Comparison of ENCODE assay signal across 25 cellular contexts in genomic region chr6:146498309-146498708, GRCh38. TPM values are rescaled to one million over a fixed set of nuclear protein-coding genes. Genes with fewer than 3 reads are reported as not detected.
DNase-seq lines count a peak whose midpoint lies in the region; ATAC-seq, FAIRE-seq and TF ChIP-seq lines count a peak whose summit lies in the region.
"Had no signal": no experiment of that assay in that cellular context is flagged by ENCODE, and none has a peak within 500 bp of the region (broad histone marks: within the 10 kb centered on the region; RNA-seq: fewer than 3 reads in every experiment).

No MANE protein-coding gene starts in this region.

- peak overlapping the region; percentile 33 for H3K4me2 ChIP-seq in Karpas-422 (ENCODE audit: low read depth, low read length, poor library complexity, severe bottlenecking)
- H3K4me2 ChIP-seq in GM12878 (ENCODE audit: control insufficient read depth, insufficient read depth): no peak overlapping the region
- H3K4me2 ChIP-seq: BLaER1 treated with 17β-estradiol and CSF1 and Interleukin-3, amounts not matched to agents 10 nM and 100 nM had no signal

- H4K20me1 ChIP-seq in Karpas-422 (ENCODE audit: insufficient read depth, low read depth, low read length): no peaks in the 10 kb centered on the region
- no peaks in the 10 kb centered on the region for H4K20me1 ChIP-seq in GM12878 (ENCODE audit: control insufficient read depth, insufficient read depth)
- H4K20me1 ChIP-seq: BLaER1 treated with 17β-estradiol and CSF1 and Interleukin-3, amounts not matched to agents 10 nM and 100 nM had no signal

- H3K36me3 ChIP-seq in Karpas-422 (ENCODE audit: insufficient read depth, low read length) (no peaks in the 10 kb centered on the region), GM12878 (ENCODE audit: control insufficient read depth in 2 of 2, insufficient read depth in 2 of 2, low read length in 1 of 2) (no peaks in the 10 kb centered on the region)
- H3K36me3 ChIP-seq: BLaER1 treated with 17β-estradiol and CSF1 and Interleukin-3, amounts not matched to agents 10 nM and 100 nM; MG63 had no signal

- no peak for TF ChIP-seq EP300 in GM12878 (IDR thresholded peaks at IDR 0.05; ENCODE audit: borderline replicate concordance in 1 of 2, control insufficient read depth in 1 of 2, low read depth in 2 of 2, low read length in 2 of 2)

- CTCF ChIA-PET in GM12878 (lab: Yijun Ruan, JAX): no interaction called here

- no peaks in the 10 kb centered on the region for H3K9me3 ChIP-seq in Karpas-422 (ENCODE audit: low read length)
- no peaks in the 10 kb centered on the region for H3K9me3 ChIP-seq in GM12878 (replicated peaks; ENCODE audit: control insufficient read depth, insufficient read depth, low read length)
- H3K9me3 ChIP-seq: Caco-2, MG63 had no signal

- intact Hi-C loops in GM12878 (cut with micrococcal nuclease; ENCODE audit: unreplicated experiment): no loop called here

- H3K27me3 ChIP-seq in Karpas-422 (ENCODE audit: low read length): no peaks in the 10 kb centered on the region
- H3K27me3 ChIP-seq in GM12878 (replicated peaks in 1 of 2; ENCODE audit: control insufficient read depth in 2 of 2, insufficient read depth in 2 of 2, low read length in 1 of 2): no peaks in the 10 kb centered on the region
- H3K27me3 ChIP-seq: BLaER1 treated with 17β-estradiol and CSF1 and Interleukin-3, amounts not matched to agents 10 nM and 100 nM; MG63 had no signal

- H3K9me2 ChIP-seq in Karpas-422 (replicated peaks; ENCODE audit: insufficient read depth, low read length): no peaks in the 10 kb centered on the region

- no peak for FAIRE-seq in GM12878 (lab: Jason Lieb, UNC)

- DNase-seq in A172 (ENCODE audit: low spot score) (peak; percentile 38), ELR (ENCODE audit: low read depth) (peak; percentile 11), Karpas-422 (peak; percentile 56), GM12878 (ENCODE audit: low read depth, low spot score) (no peak), DMS79 treated with DMSO at 0.1 percent for 48 hours (lab: John Stamatoyannopoulos, UW) (no peak)
- no peak for DNase-seq in stimulated activated CD4-positive, alpha-beta T cell treated with anti-CD3 and anti-CD28 coated beads, Interleukin-15, amount 100 ng/mL, for 24 hours
- DNase-seq: ACHN; Caco-2; CD4-positive, alpha-beta memory T cell; DMS153; GDM1; GM23248; H9; HFFc6; MG63; NCI-H187; NCI-H226; NCI-H510A treated with DMSO at 0.1 percent for 48 hours; NCI-H82; PC-3; Right ventricle myocardium superior; T-helper 2 cell had no signal

- TF ChIP-seq POLR2A in GM12878 (IDR thresholded peaks at IDR 0.05; ENCODE audit: low read depth, low read length): no peak

- 3% methylated on average over 4 of the region's 4 CpGs for WGBS in GM12878 (ENCODE audit: insufficient coverage, insufficient replicate concordance, low lambda C conversion rate, missing lambda C conversion rate)

- no peaks in the 10 kb centered on the region for H3K4me1 ChIP-seq in Karpas-422 (ENCODE audit: low read length)
- H3K4me1 ChIP-seq in GM12878 (ENCODE audit: control insufficient read depth, insufficient read depth, low read length): no peaks in the 10 kb centered on the region
- H3K4me1 ChIP-seq: BLaER1 treated with 17β-estradiol and CSF1 and Interleukin-3, amounts not matched to agents 10 nM and 100 nM; Caco-2 had no signal

- RAD21 ChIA-PET in GM12878 (lab: Charles Lee; ENCODE audit: unreplicated experiment): no interaction called here

- TF ChIP-seq RAD21 in GM12878 (IDR thresholded peaks at IDR 0.05; ENCODE audit: insufficient read depth, low read depth, low read length): no peak

- H3K79me2 ChIP-seq in Karpas-422 (ENCODE audit: low read length) (no peaks in the 10 kb centered on the region), GM12878 (ENCODE audit: control insufficient read depth, insufficient read depth, low read length) (no peaks in the 10 kb centered on the region)

- no peak for TF ChIP-seq CTCF in GM12878 (IDR thresholded peaks at IDR 0.05 in 2 of 3, conservative IDR thresholded peaks at IDR 0.05 in 1 of 3; ENCODE audit: control insufficient read depth in 2 of 3, extremely low read depth in 1 of 3, insufficient read depth in 1 of 3, low read depth in 3 of 3, low read length in 3 of 3)

- 0 out of 2 replicates have a peak overlapping the region, but pooled peaks have one; percentile 17 for H2AFZ ChIP-seq in Karpas-422 (ENCODE audit: low read length)
- no peak overlapping the region for H2AFZ ChIP-seq in GM12878 (ENCODE audit: control insufficient read depth, low read depth, low read length)
- H2AFZ ChIP-seq: GM23248 had no signal

- no TSS peak for BruUV-seq in GM12878 (replicated peaks; lab: Mats Ljungman, UMichigan)

- in situ Hi-C loops in GM12878 (cut with MboI): no loop called here

- SMC1A ChIA-PET in GM12878 (lab: Charles Lee; ENCODE audit: uncharacterized antibody, unreplicated experiment): no interaction called here

- ATAC-seq in GM12878: peak; percentile 43; the same call in 1 of the 3 replicates
- ATAC-seq in HG02759 (IDR thresholded peaks at IDR 0.05; ENCODE audit: unreplicated experiment): no peak
- ATAC-seq: PC-3 had no signal

- H3K9ac ChIP-seq in Karpas-422 (ENCODE audit: low read length) (no peak overlapping the region), GM12878 (ENCODE audit: control insufficient read depth, insufficient read depth, low read length) (no peak overlapping the region)
- H3K9ac ChIP-seq: BLaER1 treated with 17β-estradiol and CSF1 and Interleukin-3, amounts not matched to agents 10 nM and 100 nM; GM23248 had no signal

- 0 out of 2 replicates have a peak overlapping the region, but pooled peaks have one; percentile 18 for H3K4me3 ChIP-seq in Karpas-422 (ENCODE audit: low read length)
- no peak overlapping the region for H3K4me3 ChIP-seq in GM12878
- H3K4me3 ChIP-seq: BLaER1 treated with 17β-estradiol and CSF1 and Interleukin-3, amounts not matched to agents 10 nM and 100 nM; GM23248; MG63 had no signal

- H3K27ac ChIP-seq in Karpas-422 (ENCODE audit: low read length) (no peak overlapping the region), GM12878 (ENCODE audit: control insufficient read depth, insufficient read depth) (no peak overlapping the region)
- H3K27ac ChIP-seq: BLaER1 treated with 17β-estradiol and CSF1 and Interleukin-3, amounts not matched to agents 10 nM and 100 nM; GM23248; HL-60 had no signal

- POLR2A ChIA-PET in GM12878 (lab: Charles Lee): no interaction called here

TF ChIP-seq in GM12878, 131 proteins besides CTCF, POLR2A, EP300 and RAD21:
- TF ChIP-seq RFX5 (IDR thresholded peaks at IDR 0.05; ENCODE audit: low read depth, low read length): peak; percentile 85
- TF ChIP-seq CREB1 (IDR thresholded peaks at IDR 0.05; ENCODE audit: low read depth): peak; percentile 51; the same call in 1 of the 2 replicates
- TF ChIP-seq STAT3 (IDR thresholded peaks at IDR 0.05; ENCODE audit: low read depth, low read length): no peak
- no peak for TF ChIP-seq DPF2 (IDR thresholded peaks at IDR 0.05)
TF ChIP-seq in GM12878: peak in this region for 2.

RNA-seq across cellular contexts. Expression of gene RAB32, which starts 45.3 kb away (rescaled TPM):
- 138 and 189 TPM in 2 replicates for total RNA-seq in A172 (2014; rRNA removed; shearing (Covaris generic))
- total RNA-seq in Karpas-422 (2014; rRNA removed; shearing (Covaris generic); ENCODE audit: low replicate concordance): not detected in 2 replicates
- not detected in 2 replicates for total RNA-seq in GM12878 (2013; cell fraction: nucleolus; rRNA removed)
- total RNA-seq in GM12878 (2014; rRNA removed): not detected in 2 replicates
- total RNA-seq in GM12878 (2014; rRNA removed; fragmentation: Illumina TruSeq; extraction: Trizol): not detected in 2 replicates
- not detected in 2 replicates for total RNA-seq in GM12878 (2021)
- polyA plus RNA-seq in GM12878 (2011; ENCODE audit: low read depth): 0.31 TPM
- polyA plus RNA-seq in GM12878 (2011; rRNA removed): 0.39 and 0.50 TPM in 2 replicates
- 0.25 and 0.39 TPM in 2 replicates for polyA plus RNA-seq in GM12878 (2011; cell fraction: cytosol; rRNA removed)
- 0.10 and 0.18 TPM in 2 replicates for polyA plus RNA-seq in GM12878 (2011; cell fraction: nucleus; rRNA removed)
- 0.60 and 0.76 TPM in 2 replicates for polyA plus RNA-seq in GM12878 (2012)
- not detected in 2 replicates for polyA plus RNA-seq in GM12878 (2014; fragmentation: Illumina TruSeq; extraction: Trizol)
- not detected for polyA plus RNA-seq in GM12878 (2014; fragmentation: Nextera tagmentation; extraction: Ambion mirVana)
- not detected in 2 replicates for polyA plus RNA-seq in GM12878 (2014; rRNA removed)
- polyA plus RNA-seq in GM12878 (2016; fragmentation: Nextera tagmentation; extraction: Ambion mirVana): not detected
- polyA minus RNA-seq in GM12878 (2011; rRNA and poly(A)+ RNA removed): 0.15 TPM in 1 of 2 replicates, not detected in the other
- not detected in 2 replicates for polyA minus RNA-seq in GM12878 (2011; cell fraction: cytosol; rRNA and poly(A)+ RNA removed)
- 0.24 TPM in 1 of 2 replicates, not detected in the other for polyA minus RNA-seq in GM12878 (2011; cell fraction: nucleus; rRNA and poly(A)+ RNA removed)
- polyA plus RNA-seq: CD4-positive, alpha-beta memory T cell had no signal

Comparison
In these comparisons a context has a peak if more than half of its experiments do, and no peak if none do; other contexts are left out.
1. DNase-seq: peak in A172 (single experiment), ELR (single experiment) and Karpas-422 (single experiment); none in GM12878 (single experiment), DMS79 treated with DMSO at 0.1 percent for 48 hours (single experiment) and stimulated activated CD4-positive, alpha-beta T cell treated with anti-CD3 and anti-CD28 coated beads, Interleukin-15, amount 100 ng/mL, for 24 hours (single experiment).
2. RNA of gene RAB32, which starts 45.3 kb away (total RNA-seq): 138 to 189 TPM in A172; not detected in GM12878 and not detected in Karpas-422; every median in the first group is over 100 times any median in the second.